11 cellular contexts compared by ENCODE assay signal in the genomic region with DNA sequence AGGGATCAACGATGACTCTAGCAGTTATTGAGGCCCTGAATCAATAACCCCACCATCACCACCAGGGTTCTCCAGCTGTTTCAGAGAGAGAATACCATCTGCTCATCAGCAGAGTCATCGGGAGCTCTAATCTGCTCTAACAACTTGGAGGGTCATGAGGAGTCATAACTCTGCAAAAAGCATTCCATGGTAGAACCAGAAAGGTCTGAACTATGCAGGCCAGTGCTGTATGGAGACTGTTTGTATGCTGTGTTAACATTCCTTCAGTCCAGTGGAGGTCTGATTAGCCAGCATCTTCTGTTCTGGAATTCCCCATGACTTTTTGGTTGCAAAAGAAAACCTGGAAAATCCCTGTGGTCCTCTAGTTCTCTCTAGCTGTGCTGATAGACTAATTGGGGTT. TPM values are rescaled to one million over a fixed set of nuclear protein-coding genes. Genes with fewer than 3 reads are reported as not detected.
A peak's percentile ranks its signal among the peaks of the same experiment; 100 is the strongest.
DNase-seq lines count a peak whose midpoint lies in the region; ATAC-seq and TF ChIP-seq lines count a peak whose summit lies in the region.
"Had no signal": no experiment of that assay in that cellular context is flagged by ENCODE, and none has a peak within 500 bp of the region (broad histone marks: within the 10 kb centered on the region; RNA-seq: fewer than 3 reads in every experiment).

No MANE protein-coding gene starts in this region.

- WGBS in prostate gland: 77% methylated on average over 2 of the region's 2 CpGs

- no peaks in the 10 kb centered on the region for H3K9me3 Mint-ChIP-seq in MCF 10A (ENCODE audit: unreplicated experiment)
- H3K9me3 Mint-ChIP-seq: activated CD4-positive, alpha-beta memory T cell treated with anti-CD3 and anti-CD28 coated beads for 36 hours; central memory CD8-positive, alpha-beta T cell had no signal

- H3K27ac Mint-ChIP-seq in MCF 10A (ENCODE audit: low read depth, unreplicated experiment): peak overlapping the region; percentile 90
- H3K27ac Mint-ChIP-seq: activated CD4-positive, alpha-beta memory T cell treated with anti-CD3 and anti-CD28 coated beads for 36 hours had no signal

- intact Hi-C loops in MCF 10A (cut with micrococcal nuclease): no loop called here
- intact Hi-C loops in prostate gland (cut with DNase I): no loop called here

- no peaks in the 10 kb centered on the region for H3K9me3 ChIP-seq in prostate gland

- no peaks in the 10 kb centered on the region for H3K27me3 Mint-ChIP-seq in MCF 10A (ENCODE audit: insufficient read depth, unreplicated experiment)

- ATAC-seq in HG02763 (IDR thresholded peaks at IDR 0.05; ENCODE audit: unreplicated experiment): no peak
- ATAC-seq in GM21529 (IDR thresholded peaks at IDR 0.05; ENCODE audit: unreplicated experiment): no peak

- no peak overlapping the region for H3K27ac ChIP-seq in prostate gland

- H3K4me1 Mint-ChIP-seq in MCF 10A (ENCODE audit: insufficient read depth, unreplicated experiment): peaks cover 54% of the 10 kb centered on the region

- CTCF ChIA-PET in AG04449 (lab: Yijun Ruan, JAX) (interaction anchor here (0.9 to 5.4 kb wide), 17 partner anchors 11 to 784 kb away, joined by 3 to 46 read pairs (median 4); no protein-coding TSS in a partner anchor), MCF 10A (lab: Yijun Ruan, JAX) (interaction anchor here (0.6 to 5.5 kb wide), 12 partner anchors 9 to 761 kb away, joined by 3 to 39 read pairs (median 6); a partner anchor contains a TSS)

- no peaks in the 10 kb centered on the region for H3K4me1 ChIP-seq in prostate gland (replicated peaks)

- peak; percentile 20 for TF ChIP-seq CTCF in AG04449 (IDR thresholded peaks at IDR 0.05; ENCODE audit: insufficient read depth, low read length, missing control alignments)
- TF ChIP-seq CTCF in MCF 10A (IDR thresholded peaks at IDR 0.05; ENCODE audit: unreplicated experiment): no peak
- TF ChIP-seq CTCF in prostate gland (IDR thresholded peaks at IDR 0.05): no peak

- no peaks in the 10 kb centered on the region for H3K36me3 Mint-ChIP-seq in MCF 10A (ENCODE audit: insufficient read depth, unreplicated experiment)
- H3K36me3 Mint-ChIP-seq: activated CD4-positive, alpha-beta memory T cell treated with anti-CD3 and anti-CD28 coated beads for 36 hours had no signal

- POLR2A ChIA-PET in AG04449 (lab: Yijun Ruan, JAX): interaction anchor here (0.5 to 2.1 kb wide), 6 partner anchors 10 to 61 kb away, joined by 3 to 9 read pairs (median 5); no protein-coding TSS in a partner anchor
- POLR2A ChIA-PET in MCF 10A (lab: Yijun Ruan, JAX): interaction anchor here (0.6 to 13.5 kb wide), 7 partner anchors 12 to 858 kb away, joined by 3 to 212 read pairs (median 4); no protein-coding TSS in a partner anchor

- no peak for TF ChIP-seq POLR2A in prostate gland (IDR thresholded peaks at IDR 0.05)

- no peak overlapping the region for H3K4me3 ChIP-seq in AG04449 (ENCODE audit: low read depth, low read length)
- H3K4me3 ChIP-seq in prostate gland: no peak overlapping the region

- H3K27me3 ChIP-seq in prostate gland (replicated peaks; ENCODE audit: insufficient read depth): no peaks in the 10 kb centered on the region

- peak; percentile 98 for DNase-seq in AG04449 (ENCODE audit: low read depth, low spot score)
- DNase-seq in HK-2 (ENCODE audit: unreplicated experiment): peak; percentile 51
- DNase-seq in MCF 10A (ENCODE audit: unreplicated experiment): no peak
- peak; percentile 88 for DNase-seq in myocyte (ENCODE audit: low read depth)
- no peak for DNase-seq in prostate gland (ENCODE audit: low spot score)
- no peak for DNase-seq in COLO668 (lab: John Stamatoyannopoulos, UW; ENCODE audit: unreplicated experiment)
- DNase-seq: activated CD4-positive, alpha-beta memory T cell treated with anti-CD3 and anti-CD28 coated beads for 36 hours; C1 segment of cervical spinal cord had no signal

- BruUV-seq in MCF 10A (replicated peaks; lab: Mats Ljungman, UMichigan): no TSS peak

- no peaks in the 10 kb centered on the region for H3K36me3 ChIP-seq in prostate gland

- H3K4me3 Mint-ChIP-seq in MCF 10A (ENCODE audit: unreplicated experiment): no peak overlapping the region
- H3K4me3 Mint-ChIP-seq: activated CD4-positive, alpha-beta memory T cell treated with anti-CD3 and anti-CD28 coated beads for 36 hours; central memory CD8-positive, alpha-beta T cell had no signal

RNA-seq across cellular contexts. Expression of a gene that starts 9.4 kb away (rescaled TPM):
- 3.8 and 6.9 TPM in 2 replicates for total RNA-seq in MCF 10A (2022)
- total RNA-seq in myocyte: 145 and 152 TPM in 2 replicates
- polyA plus RNA-seq in myocyte (2012): 13.8 TPM
- total RNA-seq in prostate gland: 10 to 100 TPM in 1 of 2 donors, 1 to 10 TPM in 1; 7.3 to 12.3 TPM
- total RNA-seq: activated CD4-positive, alpha-beta memory T cell treated with anti-CD3 and anti-CD28 coated beads for 36 hours had no signal

Comparison
In these comparisons a context has a peak if more than half of its experiments do, and no peak if none do; other contexts are left out.
1. DNase-seq: peak in AG04449 (single experiment), HK-2 (single experiment) and myocyte (single experiment); none in MCF 10A (single experiment), prostate gland (single experiment) and COLO668 (single experiment).
2. RNA of a gene that starts 9.4 kb away (total RNA-seq): 145 to 152 TPM in myocyte; 7.3 to 12.3 TPM in prostate gland and 3.8 to 6.9 TPM in MCF 10A; every median in the first group is over 10 times any median in the second.